Comparison of ENCODE assay signal across 1 cellular context in genomic region chr16:3863587-3863986, GRCh38.
TF ChIP-seq lines count a peak whose summit lies in the region.

No MANE protein-coding gene starts in this region.

TF ChIP-seq in HepG2, 621 proteins besides CTCF, POLR2A, EP300 and RAD21 (continued from another document):
- no peak for TF ChIP-seq TFE3 (CRISPR knock-in tag; IDR thresholded peaks at IDR 0.05)
- TF ChIP-seq ZFP37 (CRISPR knock-in tag; IDR thresholded peaks at IDR 0.05; ENCODE audit: borderline replicate concordance), result no peak
- no peak for TF ChIP-seq EEA1 (CRISPR knock-in tag; IDR thresholded peaks at IDR 0.05; ENCODE audit: borderline replicate concordance)
- no peak for TF ChIP-seq KLF12 (CRISPR knock-in tag; IDR thresholded peaks at IDR 0.05; ENCODE audit: borderline replicate concordance)
- no peak for TF ChIP-seq NFKB2 (CRISPR knock-in tag; IDR thresholded peaks at IDR 0.05; ENCODE audit: borderline replicate concordance)
- no peak for TF ChIP-seq ZBTB44 (CRISPR knock-in tag; IDR thresholded peaks at IDR 0.05)
- no peak for TF ChIP-seq ZNF3 (CRISPR knock-in tag; IDR thresholded peaks at IDR 0.05)
- no peak for TF ChIP-seq STAG1 (CRISPR knock-in tag; IDR thresholded peaks at IDR 0.05)
